ENCODE assay signal across 26 cellular contexts in genomic region chr4:136342666-136343065, GRCh38.
"Had no signal": no experiment of that assay in that cellular context is flagged by ENCODE, and none has a peak within 500 bp of the region (broad histone marks: within the 10 kb centered on the region; RNA-seq: fewer than 3 reads in every experiment).

No MANE protein-coding gene starts in this region.

- H3K27ac ChIP-seq: adrenal gland, body of pancreas, cardiac muscle cell had no signal

- H3K4me3 ChIP-seq: adrenal gland, body of pancreas, cardiac muscle cell had no signal

- H3K4me1 ChIP-seq: adrenal gland, body of pancreas had no signal

- H3K36me3 ChIP-seq: adrenal gland, cardiac muscle cell had no signal

- H3K36me3 Mint-ChIP-seq: activated naive CD8-positive, alpha-beta T cell had no signal

- DNase-seq: activated B cell treated with CpG ODN at 0.5 μM for 24 hours; activated CD4-positive, alpha-beta T cell treated with anti-CD3 and anti-CD28 coated beads for 1 hour; activated CD4-positive, alpha-beta T cell treated with anti-CD3 and anti-CD28 coated beads, Interleukin-2, amount 10 ng/mL, durations not matched to agents 24 days and 14 days; activated CD4-positive, alpha-beta T cell treated with anti-CD3 and anti-CD28 coated beads, Interleukin-2, amount 50 U/mL, for 48 hours; activated CD8-positive, alpha-beta memory T cell treated with anti-CD3 and anti-CD28 coated beads for 24 hours; activated gamma-delta T cell; activated naive CD4-positive, alpha-beta T cell treated with anti-CD3 and anti-CD28 coated beads for 36 hours; activated T-cell treated with anti-CD3 and anti-CD28 coated beads, Interleukin-2, amount 50 U/mL, for 4 hours; adrenal gland; anterior cingulate cortex; body of pancreas; IMR-90; Kasumi-1; KBM-7; NCI-H1092; NCI-H1417 treated with DMSO at 0.1 percent for 48 hours; NCI-H1694; NCI-H2029 treated with DMSO at 0.1 percent for 48 hours; NCI-H446; NCI-H524; SIG-M5; T-helper 2 cell; T1000 had no signal

- H3K27me3 ChIP-seq: adrenal gland, body of pancreas, cardiac muscle cell had no signal

- H3K27me3 Mint-ChIP-seq: activated B cell treated with CpG ODN at 0.5 μM for 24 hours; activated CD4-positive, alpha-beta T cell treated with anti-CD3 and anti-CD28 coated beads, Interleukin-2, amount 10 ng/mL, durations not matched to agents 24 days and 14 days; activated naive CD8-positive, alpha-beta T cell; activated T-helper 17 cell treated with anti-CD3 and anti-CD28 coated beads, Interleukin-2, amount 50 U/mL, for 72 hours had no signal

- H3K4me1 Mint-ChIP-seq: activated B cell treated with CpG ODN at 0.5 μM for 24 hours; activated CD4-positive, alpha-beta T cell treated with anti-CD3 and anti-CD28 coated beads, Interleukin-2, amount 10 ng/mL, durations not matched to agents 24 days and 14 days; activated T-helper 17 cell treated with anti-CD3 and anti-CD28 coated beads, Interleukin-2, amount 50 U/mL, for 72 hours had no signal

- H3K9me3 ChIP-seq: adrenal gland, body of pancreas had no signal

- H3K27ac Mint-ChIP-seq: activated B cell treated with CpG ODN at 0.5 μM for 24 hours; activated CD4-positive, alpha-beta T cell treated with anti-CD3 and anti-CD28 coated beads, Interleukin-2, amount 10 ng/mL, durations not matched to agents 24 days and 14 days; activated naive CD4-positive, alpha-beta T cell treated with anti-CD3 and anti-CD28 coated beads for 36 hours; activated naive CD8-positive, alpha-beta T cell; activated T-helper 17 cell treated with anti-CD3 and anti-CD28 coated beads, Interleukin-2, amount 50 U/mL, for 72 hours had no signal

- H3K4me3 Mint-ChIP-seq: activated B cell treated with CpG ODN at 0.5 μM for 24 hours; activated CD4-positive, alpha-beta T cell treated with anti-CD3 and anti-CD28 coated beads, Interleukin-2, amount 10 ng/mL, durations not matched to agents 24 days and 14 days; activated naive CD4-positive, alpha-beta T cell treated with anti-CD3 and anti-CD28 coated beads for 36 hours; activated naive CD8-positive, alpha-beta T cell; activated T-cell treated with anti-CD3 and anti-CD28 coated beads, Interleukin-2, amount 50 U/mL, for 4 hours; activated T-helper 17 cell treated with anti-CD3 and anti-CD28 coated beads, Interleukin-2, amount 50 U/mL, for 72 hours had no signal
